In the genomic region with DNA sequence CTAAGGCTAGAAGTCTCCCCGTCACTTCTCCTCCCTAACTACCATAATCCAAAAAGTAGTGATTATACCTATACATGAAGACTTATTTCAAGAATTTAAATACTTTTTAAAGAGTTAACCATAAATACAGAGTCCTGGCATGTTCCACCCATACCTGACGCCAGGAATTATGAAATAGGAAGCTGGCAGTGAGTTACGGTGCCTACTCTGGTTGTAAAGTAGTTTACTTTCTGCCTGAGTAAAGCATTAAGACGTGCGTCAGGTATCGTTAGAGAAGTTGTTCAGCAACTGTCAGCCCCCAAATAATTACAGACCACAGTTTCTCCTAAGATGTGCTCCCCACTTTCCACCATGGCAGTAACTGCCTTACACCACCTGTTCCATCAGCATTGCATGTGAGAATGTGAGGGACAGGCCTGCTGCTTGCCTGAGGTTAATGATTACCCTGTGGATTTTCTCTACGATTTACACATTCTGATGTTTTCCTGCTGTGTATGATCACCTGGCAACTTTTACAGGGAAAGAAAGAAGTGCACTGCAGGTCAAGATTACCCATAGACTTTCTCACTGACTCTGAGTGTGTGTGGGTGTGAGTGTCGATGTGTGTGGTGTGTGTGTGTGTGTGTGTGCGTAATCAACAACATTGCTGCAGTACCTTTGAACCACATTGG, we compare ENCODE assay signal across 17 cellular contexts.
DNase-seq lines count a peak whose midpoint lies in the region; ATAC-seq and TF ChIP-seq lines count a peak whose summit lies in the region.
"Had no signal": no experiment of that assay in that cellular context is flagged by ENCODE, and none has a peak within 500 bp of the region (broad histone marks: within the 10 kb centered on the region; RNA-seq: fewer than 3 reads in every experiment).

No MANE protein-coding gene starts in this region.

- TF ChIP-seq CTCF in epithelial cell of proximal tubule (conservative IDR thresholded peaks at IDR 0.05; ENCODE audit: low read depth, low read length) (no peak), lower lobe of right lung (IDR thresholded peaks at IDR 0.05) (no peak), transverse colon (IDR thresholded peaks at IDR 0.05) (no peak)

- no peak for TF ChIP-seq EP300 in transverse colon (IDR thresholded peaks at IDR 0.05; ENCODE audit: low read depth)

- peak; percentile 19 for TF ChIP-seq POLR2A in transverse colon (IDR thresholded peaks at IDR 0.05)

- H3K27ac ChIP-seq in lower lobe of right lung: peak overlapping the region; percentile 67
- H3K27ac ChIP-seq in transverse colon: peak overlapping the region; percentile 36 to 67 (median 60)
- H3K27ac ChIP-seq: cardiac muscle cell, HL-60, left ventricle myocardium inferior, neutrophil, WERI-Rb-1 had no signal

- H3K4me3 ChIP-seq in epithelial cell of proximal tubule (ENCODE audit: low read depth, low read length): no peak overlapping the region
- no peak overlapping the region for H3K4me3 ChIP-seq in lower lobe of right lung
- no peak overlapping the region for H3K4me3 ChIP-seq in transverse colon
- H3K4me3 ChIP-seq: cardiac muscle cell, left ventricle myocardium inferior had no signal

- H3K4me1 ChIP-seq in lower lobe of right lung (no peaks in the 10 kb centered on the region), transverse colon (peaks cover 0 to 5% (median 2%) of the 10 kb centered on the region in 4 donors)

- 49 to 52% methylated on average over 5 to 9 of the region's 9 CpGs for WGBS in transverse colon (ENCODE audit: low coverage in 1 of 2), 2 donors

- intact Hi-C loops in lower lobe of right lung (cut with DNase I): no loop called here
- intact Hi-C loops in transverse colon (cut with DNase I; ENCODE audit: low total_unique reads): no loop called here

- H3K9me3 ChIP-seq in lower lobe of right lung: no peaks in the 10 kb centered on the region
- H3K9me3 ChIP-seq in transverse colon: no peaks in the 10 kb centered on the region
- H3K9me3 ChIP-seq: left ventricle myocardium inferior, neutrophil had no signal

- no peaks in the 10 kb centered on the region for H3K27me3 ChIP-seq in lower lobe of right lung (ENCODE audit: low read depth)
- no peaks in the 10 kb centered on the region for H3K27me3 ChIP-seq in transverse colon
- H3K27me3 ChIP-seq: cardiac muscle cell, neutrophil had no signal

- ATAC-seq in lower lobe of right lung (peak; percentile 91 to 92), HG03342 (IDR thresholded peaks at IDR 0.05; ENCODE audit: unreplicated experiment) (no peak)

- no peaks in the 10 kb centered on the region for H3K36me3 ChIP-seq in lower lobe of right lung
- H3K36me3 ChIP-seq in transverse colon: no peaks in the 10 kb centered on the region
- H3K36me3 ChIP-seq: cardiac muscle cell, left ventricle myocardium inferior, neutrophil, WERI-Rb-1 had no signal

- DNase-seq in NCI-H2227 (lab: John Stamatoyannopoulos, UW; ENCODE audit: unreplicated experiment): peak; percentile 8
- no peak for DNase-seq in NCI-H2227 treated with DMSO at 0.1 percent for 48 hours (lab: John Stamatoyannopoulos, UW)
- peak; percentile 77 for DNase-seq in epithelial cell of proximal tubule (ENCODE audit: low read depth)
- DNase-seq in lower lobe of right lung: no peak
- DNase-seq in transverse colon: peak; percentile 46
- no peak for DNase-seq in NCI-H446 treated with DMSO at 0.1 percent for 48 hours (lab: John Stamatoyannopoulos, UW)
- no peak for DNase-seq in activated naive CD4-positive, alpha-beta T cell treated with anti-CD3 and anti-CD28 coated beads, Interleukin-2, amount 50 U/mL, for 16 hours
- DNase-seq: 8988T; activated effector memory CD4-positive, alpha-beta T cell treated with anti-CD3 and anti-CD28 coated beads, Interleukin-2, amount 50 U/mL, for 16 hours; left ventricle myocardium inferior; MM.1S; stimulated activated CD4-positive, alpha-beta T cell treated with anti-CD3 and anti-CD28 coated beads, Interleukin-12 subunit alpha, Interleukin-12 subunit beta, amount 100 ng/mL, for 4 hours; WERI-Rb-1 had no signal

- in situ Hi-C loops in transverse colon (cut with MboI; ENCODE audit: low pct_ligation_motif_present in 1 of 4, low pct_unique_long_range_greater_than_20kb in 1 of 4, low sequenced_read_pairs in 3 of 4): no loop called here

Comparison
In these comparisons a context has a peak if more than half of its experiments do, and no peak if none do; other contexts are left out.
1. DNase-seq: peak in NCI-H2227 (single experiment), epithelial cell of proximal tubule (single experiment) and transverse colon (single experiment); none in NCI-H2227 treated with DMSO at 0.1 percent for 48 hours (single experiment), lower lobe of right lung (single experiment), NCI-H446 treated with DMSO at 0.1 percent for 48 hours (single experiment) and activated naive CD4-positive, alpha-beta T cell treated with anti-CD3 and anti-CD28 coated beads, Interleukin-2, amount 50 U/mL, for 16 hours (single experiment).